ENCODE assay signal across 7 cellular contexts in the genomic region with DNA sequence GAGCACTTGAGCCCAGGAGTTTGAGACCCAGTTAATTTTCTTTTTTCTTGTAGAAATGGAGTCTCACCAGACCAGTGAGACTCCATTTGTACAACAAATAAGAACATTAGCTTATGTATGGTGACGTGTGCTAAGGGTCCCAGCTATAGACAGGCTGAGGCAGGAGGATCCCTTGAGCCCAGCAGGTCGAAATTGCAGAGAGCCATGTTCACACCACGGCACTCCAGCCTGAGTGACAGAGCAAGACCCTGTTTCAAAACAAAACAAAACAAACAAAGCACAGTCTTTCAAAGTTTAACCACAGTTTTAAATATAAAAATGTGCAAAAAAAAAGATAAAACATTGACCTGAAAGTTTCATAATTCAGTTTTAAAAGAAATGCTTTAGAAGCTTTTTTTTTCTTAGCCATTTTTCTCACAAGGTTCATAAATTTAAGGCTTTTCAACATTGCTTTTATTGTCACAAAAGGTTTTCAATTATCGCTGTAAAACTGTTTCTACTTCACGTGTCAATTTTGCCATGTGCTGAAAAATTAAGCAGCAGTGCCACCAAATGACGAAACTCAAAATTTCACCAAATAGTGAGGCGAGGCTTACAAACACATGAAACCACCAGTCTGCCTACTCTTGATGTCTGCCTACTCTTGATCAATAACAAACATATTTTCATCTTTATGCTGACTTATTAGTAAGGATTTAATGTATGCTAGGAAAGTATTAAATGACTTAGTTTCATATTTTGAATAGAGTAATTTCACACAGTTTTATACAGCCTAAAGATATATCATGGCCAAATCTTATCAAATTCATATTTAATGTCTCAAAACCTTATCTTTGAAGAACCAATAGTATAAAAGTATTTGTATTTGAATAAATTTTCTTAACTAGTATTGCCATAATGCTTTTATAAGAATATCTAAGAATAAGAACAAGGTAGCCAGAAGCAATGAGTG.
DNase-seq lines count a peak whose midpoint lies in the region; ATAC-seq and TF ChIP-seq lines count a peak whose summit lies in the region.

No MANE protein-coding gene starts in this region.

- no peaks in the 10 kb centered on the region for H3K9me2 ChIP-seq in OCI-LY7 (ENCODE audit: insufficient read depth, low read length)

- H3K4me2 ChIP-seq in OCI-LY7 (ENCODE audit: low read length), result no peak overlapping the region

- H3K27ac ChIP-seq in OCI-LY7 (ENCODE audit: low read depth, low read length, poor library complexity, severe bottlenecking) (no peak overlapping the region), thyroid gland (no peak overlapping the region)

- H3K79me2 ChIP-seq in OCI-LY7 (ENCODE audit: insufficient read depth, low read depth, low read length), result no peaks in the 10 kb centered on the region

- H3K4me3 ChIP-seq in OCI-LY7 (ENCODE audit: low read depth, low read length, poor library complexity, severe bottlenecking) (no peak overlapping the region), thyroid gland (replicated peaks in 1 of 3) (no peak overlapping the region)

- H3K9me3 ChIP-seq in OCI-LY7 (ENCODE audit: low read length) (no peaks in the 10 kb centered on the region), thyroid gland (no peaks in the 10 kb centered on the region)

- no peak overlapping the region for H2AFZ ChIP-seq in OCI-LY7 (ENCODE audit: low read length)

- no peaks in the 10 kb centered on the region for H3K27me3 ChIP-seq in thyroid gland

- TF ChIP-seq CTCF in OCI-LY7 (conservative IDR thresholded peaks at IDR 0.05; ENCODE audit: low read length) (peak; percentile 80), thyroid gland (IDR thresholded peaks at IDR 0.05) (peak in 5 of 6 experiments; percentile 30 to 76 (median 47))

- DNase-seq in EH (ENCODE audit: low read depth) (peak; percentile 71), OCI-LY7 (ENCODE audit: low spot score) (peak; percentile 33), T47D (ENCODE audit: low read depth in 1 of 2, low spot score in 1 of 2) (peak; percentile 8 to 69), kidney tubule cell (ENCODE audit: low spot score) (peak; percentile 63), thyroid gland (peak; percentile 29 to 37)

- 17 to 25% methylated on average over 7 of the region's 7 CpGs for WGBS in thyroid gland, 2 donors

- ATAC-seq in GM19328 (IDR thresholded peaks at IDR 0.05; ENCODE audit: unreplicated experiment) (peak; percentile 64), HG03520 (IDR thresholded peaks at IDR 0.05; ENCODE audit: unreplicated experiment) (peak; percentile 74)

- CTCF ChIA-PET in OCI-LY7 (lab: Charles Lee; ENCODE audit: unreplicated experiment), result no interaction called here

- POLR2A ChIA-PET in OCI-LY7 (lab: Charles Lee), result no interaction called here

- TF ChIP-seq POLR2A in thyroid gland (IDR thresholded peaks at IDR 0.05), result no peak

- in situ Hi-C loops in T47D (cut with HindIII; ENCODE audit: low pct_unique_long_range_greater_than_20kb, low sequenced_read_pairs), result no loop called here

- H3K36me3 ChIP-seq in OCI-LY7 (ENCODE audit: insufficient read depth, low read length) (no peaks in the 10 kb centered on the region), thyroid gland (no peaks in the 10 kb centered on the region)

- intact Hi-C loops in OCI-LY7 (cut with micrococcal nuclease; ENCODE audit: unreplicated experiment), result loop anchor here (5.0 kb wide), 1 partner anchor 564 kb away; no protein-coding TSS in a partner anchor
- intact Hi-C loops in thyroid gland (cut with DNase I), result loop anchor here (5.0 kb wide), 2 partner anchors 459 to 559 kb away; no protein-coding TSS in a partner anchor

- no TSS peak for BruUV-seq in OCI-LY7 (replicated peaks; lab: Mats Ljungman, UMichigan)

- no peaks in the 10 kb centered on the region for H3K4me1 ChIP-seq in OCI-LY7 (ENCODE audit: insufficient read depth, low read length, poor library complexity, severe bottlenecking)
- H3K4me1 ChIP-seq in thyroid gland, result peaks cover 3 to 4% of the 10 kb centered on the region in 2 donors

- no peaks in the 10 kb centered on the region for H4K20me1 ChIP-seq in OCI-LY7 (ENCODE audit: insufficient read depth, low read length)
